In the genomic region with DNA sequence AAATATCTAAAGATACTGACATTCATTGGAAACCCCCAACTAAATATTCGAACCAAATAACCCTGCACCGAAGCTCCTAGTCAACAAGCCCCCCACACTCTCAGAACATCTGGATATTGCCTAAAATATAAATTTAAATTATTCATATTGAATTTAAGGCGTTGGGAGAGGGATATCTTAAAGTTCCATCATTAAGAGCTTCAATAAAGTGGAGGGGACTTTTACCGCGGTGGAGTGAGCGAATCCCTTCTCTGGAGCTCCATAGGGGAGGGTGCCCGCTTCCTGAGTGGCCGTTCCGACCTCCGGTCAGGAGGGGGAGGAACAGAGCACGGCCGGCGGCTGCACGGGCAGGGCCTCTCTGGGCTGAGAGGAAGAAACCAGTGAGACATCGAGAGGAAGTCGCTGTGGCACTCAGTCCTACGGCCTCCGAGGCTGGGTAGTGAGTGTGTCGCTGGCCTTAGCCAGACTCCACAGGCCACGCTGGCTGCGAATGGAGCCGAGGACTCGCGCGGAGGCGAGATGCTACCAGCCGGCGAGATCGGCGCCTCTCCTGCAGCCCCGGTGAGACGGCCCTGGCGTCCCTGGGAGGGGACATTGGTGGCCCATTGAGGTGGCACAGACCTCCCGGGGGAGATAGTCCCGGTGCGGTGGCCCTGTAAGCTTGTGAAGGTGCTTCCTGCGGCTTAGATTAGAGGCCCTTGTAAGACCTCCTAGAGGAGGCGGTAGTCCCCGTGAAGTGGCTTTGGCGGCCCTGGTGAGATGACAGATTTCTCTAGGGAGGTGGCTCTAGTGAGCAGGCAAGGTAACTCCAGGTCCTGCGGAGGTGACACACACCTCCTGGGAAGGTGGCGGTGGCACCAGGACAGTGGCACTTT, we compare ENCODE assay signal across 1 cellular context.
TF ChIP-seq lines count a peak whose summit lies in the region.

A gene (plus strand): TSS at position 405 of the 875 bp plus-strand sequence. CDS start 115 bp downstream, at position 520.

TF ChIP-seq in HEK293, 187 proteins besides CTCF, POLR2A, EP300 and RAD21 (continued from another document and continues in another):
- TF ChIP-seq, protein P1, sequence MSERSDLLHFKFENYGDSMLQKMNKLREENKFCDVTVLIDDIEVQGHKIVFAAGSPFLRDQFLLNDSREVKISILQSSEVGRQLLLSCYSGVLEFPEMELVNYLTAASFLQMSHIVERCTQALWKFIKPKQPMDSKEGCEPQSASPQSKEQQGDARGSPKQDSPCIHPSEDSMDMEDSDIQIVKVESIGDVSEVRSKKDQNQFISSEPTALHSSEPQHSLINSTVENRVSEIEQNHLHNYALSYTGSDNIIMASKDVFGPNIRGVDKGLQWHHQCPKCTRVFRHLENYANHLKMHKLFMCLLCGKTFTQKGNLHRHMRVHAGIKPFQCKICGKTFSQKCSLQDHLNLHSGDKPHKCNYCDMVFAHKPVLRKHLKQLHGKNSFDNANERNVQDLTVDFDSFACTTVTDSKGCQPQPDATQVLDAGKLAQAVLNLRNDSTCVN (tag by site-specific recombination; optimal IDR thresholded peaks at IDR 0.05) = peak; percentile 34
- no peak for TF ChIP-seq ZNF155 (tag by site-specific recombination; IDR thresholded peaks at IDR 0.05)
- TF ChIP-seq YY1 (tag by site-specific recombination; IDR thresholded peaks at IDR 0.05) = peak; percentile 56
- no peak for TF ChIP-seq ZNF311 (tag by site-specific recombination; IDR thresholded peaks at IDR 0.05; ENCODE audit: borderline replicate concordance)
- TF ChIP-seq ZNF221 (tag by site-specific recombination; IDR thresholded peaks at IDR 0.05; ENCODE audit: borderline replicate concordance) = no peak
- TF ChIP-seq, protein P2, sequence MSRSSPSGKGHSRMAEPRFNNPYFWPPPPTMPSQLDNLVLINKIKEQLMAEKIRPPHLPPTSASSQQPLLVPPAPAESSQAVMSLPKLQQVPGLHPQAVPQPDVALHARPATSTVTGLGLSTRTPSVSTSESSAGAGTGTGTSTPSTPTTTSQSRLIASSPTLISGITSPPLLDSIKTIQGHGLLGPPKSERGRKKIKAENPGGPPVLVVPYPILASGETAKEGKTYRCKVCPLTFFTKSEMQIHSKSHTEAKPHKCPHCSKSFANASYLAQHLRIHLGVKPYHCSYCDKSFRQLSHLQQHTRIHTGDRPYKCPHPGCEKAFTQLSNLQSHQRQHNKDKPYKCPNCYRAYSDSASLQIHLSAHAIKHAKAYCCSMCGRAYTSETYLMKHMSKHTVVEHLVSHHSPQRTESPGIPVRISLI (tag by site-specific recombination; IDR thresholded peaks at IDR 0.05) = no peak
- TF ChIP-seq, protein P3, sequence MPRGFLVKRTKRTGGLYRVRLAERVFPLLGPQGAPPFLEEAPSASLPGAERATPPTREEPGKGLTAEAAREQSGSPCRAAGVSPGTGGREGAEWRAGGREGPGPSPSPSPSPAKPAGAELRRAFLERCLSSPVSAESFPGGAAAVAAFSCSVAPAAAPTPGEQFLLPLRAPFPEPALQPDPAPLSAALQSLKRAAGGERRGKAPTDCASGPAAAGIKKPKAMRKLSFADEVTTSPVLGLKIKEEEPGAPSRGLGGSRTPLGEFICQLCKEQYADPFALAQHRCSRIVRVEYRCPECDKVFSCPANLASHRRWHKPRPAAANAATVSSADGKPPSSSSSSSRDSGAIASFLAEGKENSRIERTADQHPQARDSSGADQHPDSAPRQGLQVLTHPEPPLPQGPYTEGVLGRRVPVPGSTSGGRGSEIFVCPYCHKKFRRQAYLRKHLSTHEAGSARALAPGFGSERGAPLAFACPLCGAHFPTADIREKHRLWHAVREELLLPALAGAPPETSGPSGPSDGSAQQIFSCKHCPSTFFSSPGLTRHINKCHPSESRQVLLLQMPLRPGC (tag by site-specific recombination; IDR thresholded peaks at IDR 0.05) = no peak
- TF ChIP-seq ZNF16 (tag by site-specific recombination; IDR thresholded peaks at IDR 0.05; ENCODE audit: low read depth) = no peak
- TF ChIP-seq ZNF433 (tag by site-specific recombination; IDR thresholded peaks at IDR 0.05; ENCODE audit: low read depth) = no peak
- TF ChIP-seq ZNF19 (tag by site-specific recombination; IDR thresholded peaks at IDR 0.05; ENCODE audit: low read depth) = no peak
- TF ChIP-seq ZNF654 (tag by site-specific recombination; IDR thresholded peaks at IDR 0.05; ENCODE audit: low read depth) = peak; percentile 61
- TF ChIP-seq ZNF146 (tag by site-specific recombination; IDR thresholded peaks at IDR 0.05) = no peak
- TF ChIP-seq, protein P4, sequence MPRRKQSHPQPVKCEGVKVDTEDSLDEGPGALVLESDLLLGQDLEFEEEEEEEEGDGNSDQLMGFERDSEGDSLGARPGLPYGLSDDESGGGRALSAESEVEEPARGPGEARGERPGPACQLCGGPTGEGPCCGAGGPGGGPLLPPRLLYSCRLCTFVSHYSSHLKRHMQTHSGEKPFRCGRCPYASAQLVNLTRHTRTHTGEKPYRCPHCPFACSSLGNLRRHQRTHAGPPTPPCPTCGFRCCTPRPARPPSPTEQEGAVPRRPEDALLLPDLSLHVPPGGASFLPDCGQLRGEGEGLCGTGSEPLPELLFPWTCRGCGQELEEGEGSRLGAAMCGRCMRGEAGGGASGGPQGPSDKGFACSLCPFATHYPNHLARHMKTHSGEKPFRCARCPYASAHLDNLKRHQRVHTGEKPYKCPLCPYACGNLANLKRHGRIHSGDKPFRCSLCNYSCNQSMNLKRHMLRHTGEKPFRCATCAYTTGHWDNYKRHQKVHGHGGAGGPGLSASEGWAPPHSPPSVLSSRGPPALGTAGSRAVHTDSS (tag by site-specific recombination; IDR thresholded peaks at IDR 0.05) = no peak
- no peak; the same call in 1 of the 2 replicates for TF ChIP-seq ZFP69B (tag by site-specific recombination; IDR thresholded peaks at IDR 0.05)
- TF ChIP-seq ZFP37 (tag by site-specific recombination; IDR thresholded peaks at IDR 0.05) = peak; percentile 96
- TF ChIP-seq ZNF366 (tag by site-specific recombination; conservative IDR thresholded peaks at IDR 0.05) = peak; percentile 18; the same call in 1 of the 2 replicates
- TF ChIP-seq ZNF837 (tag by site-specific recombination; IDR thresholded peaks at IDR 0.05) = no peak
- TF ChIP-seq ZNF341 (tag by site-specific recombination; IDR thresholded peaks at IDR 0.05; ENCODE audit: low read depth) = peak; percentile 97
- TF ChIP-seq ZSCAN16 (tag by site-specific recombination; IDR thresholded peaks at IDR 0.05) = no peak
- TF ChIP-seq, protein P5, sequence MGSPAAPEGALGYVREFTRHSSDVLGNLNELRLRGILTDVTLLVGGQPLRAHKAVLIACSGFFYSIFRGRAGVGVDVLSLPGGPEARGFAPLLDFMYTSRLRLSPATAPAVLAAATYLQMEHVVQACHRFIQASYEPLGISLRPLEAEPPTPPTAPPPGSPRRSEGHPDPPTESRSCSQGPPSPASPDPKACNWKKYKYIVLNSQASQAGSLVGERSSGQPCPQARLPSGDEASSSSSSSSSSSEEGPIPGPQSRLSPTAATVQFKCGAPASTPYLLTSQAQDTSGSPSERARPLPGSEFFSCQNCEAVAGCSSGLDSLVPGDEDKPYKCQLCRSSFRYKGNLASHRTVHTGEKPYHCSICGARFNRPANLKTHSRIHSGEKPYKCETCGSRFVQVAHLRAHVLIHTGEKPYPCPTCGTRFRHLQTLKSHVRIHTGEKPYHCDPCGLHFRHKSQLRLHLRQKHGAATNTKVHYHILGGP (tag by site-specific recombination; IDR thresholded peaks at IDR 0.05) = no peak
- TF ChIP-seq BCL11B (tag by site-specific recombination; IDR thresholded peaks at IDR 0.05; ENCODE audit: low read depth) = no peak
- TF ChIP-seq ZNF501 (tag by site-specific recombination; IDR thresholded peaks at IDR 0.05) = peak; percentile 98
- no peak for TF ChIP-seq KLF10 (tag by site-specific recombination; IDR thresholded peaks at IDR 0.05)
- TF ChIP-seq, protein P6, sequence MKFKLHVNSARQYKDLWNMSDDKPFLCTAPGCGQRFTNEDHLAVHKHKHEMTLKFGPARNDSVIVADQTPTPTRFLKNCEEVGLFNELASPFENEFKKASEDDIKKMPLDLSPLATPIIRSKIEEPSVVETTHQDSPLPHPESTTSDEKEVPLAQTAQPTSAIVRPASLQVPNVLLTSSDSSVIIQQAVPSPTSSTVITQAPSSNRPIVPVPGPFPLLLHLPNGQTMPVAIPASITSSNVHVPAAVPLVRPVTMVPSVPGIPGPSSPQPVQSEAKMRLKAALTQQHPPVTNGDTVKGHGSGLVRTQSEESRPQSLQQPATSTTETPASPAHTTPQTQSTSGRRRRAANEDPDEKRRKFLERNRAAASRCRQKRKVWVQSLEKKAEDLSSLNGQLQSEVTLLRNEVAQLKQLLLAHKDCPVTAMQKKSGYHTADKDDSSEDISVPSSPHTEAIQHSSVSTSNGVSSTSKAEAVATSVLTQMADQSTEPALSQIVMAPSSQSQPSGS (tag by site-specific recombination; IDR thresholded peaks at IDR 0.05; ENCODE audit: low read depth) = no peak
- no peak for TF ChIP-seq ZNF292 (tag by site-specific recombination; IDR thresholded peaks at IDR 0.05; ENCODE audit: borderline replicate concordance, low read depth)
- no peak for TF ChIP-seq ZNF214 (tag by site-specific recombination; IDR thresholded peaks at IDR 0.05; ENCODE audit: borderline replicate concordance)
- peak; percentile 63; the same call in 1 of the 2 replicates for TF ChIP-seq ZNF843 (tag by site-specific recombination; IDR thresholded peaks at IDR 0.05)
- peak; percentile 97 for TF ChIP-seq GLIS1 (tag by site-specific recombination; IDR thresholded peaks at IDR 0.05)
- no peak for TF ChIP-seq ZNF621 (tag by site-specific recombination; IDR thresholded peaks at IDR 0.05)
- TF ChIP-seq ZNF707 (tag by site-specific recombination; IDR thresholded peaks at IDR 0.05) = no peak
- TF ChIP-seq KLF7 (tag by site-specific recombination; IDR thresholded peaks at IDR 0.05; ENCODE audit: borderline replicate concordance) = no peak
- TF ChIP-seq ZNF624 (tag by site-specific recombination; IDR thresholded peaks at IDR 0.05) = no peak
- TF ChIP-seq ZNF658 (tag by site-specific recombination; IDR thresholded peaks at IDR 0.05) = no peak
- no peak for TF ChIP-seq ZNF830 (tag by site-specific recombination; IDR thresholded peaks at IDR 0.05; ENCODE audit: low read depth)
- TF ChIP-seq WT1 (tag by site-specific recombination; IDR thresholded peaks at IDR 0.05) = no peak; the same call in 1 of the 2 replicates
- TF ChIP-seq GFI1B (tag by site-specific recombination; IDR thresholded peaks at IDR 0.05) = no peak
- TF ChIP-seq, protein P7, sequence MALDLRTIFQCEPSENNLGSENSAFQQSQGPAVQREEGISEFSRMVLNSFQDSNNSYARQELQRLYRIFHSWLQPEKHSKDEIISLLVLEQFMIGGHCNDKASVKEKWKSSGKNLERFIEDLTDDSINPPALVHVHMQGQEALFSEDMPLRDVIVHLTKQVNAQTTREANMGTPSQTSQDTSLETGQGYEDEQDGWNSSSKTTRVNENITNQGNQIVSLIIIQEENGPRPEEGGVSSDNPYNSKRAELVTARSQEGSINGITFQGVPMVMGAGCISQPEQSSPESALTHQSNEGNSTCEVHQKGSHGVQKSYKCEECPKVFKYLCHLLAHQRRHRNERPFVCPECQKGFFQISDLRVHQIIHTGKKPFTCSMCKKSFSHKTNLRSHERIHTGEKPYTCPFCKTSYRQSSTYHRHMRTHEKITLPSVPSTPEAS (tag by site-specific recombination; IDR thresholded peaks at IDR 0.05) = no peak
- no peak for TF ChIP-seq ZNF626 (tag by site-specific recombination; IDR thresholded peaks at IDR 0.05)
- TF ChIP-seq OVOL3 (tag by site-specific recombination; IDR thresholded peaks at IDR 0.05) = 0 out of 2 replicates have a peak, but pooled peaks have one; percentile 6
- TF ChIP-seq, protein P8, sequence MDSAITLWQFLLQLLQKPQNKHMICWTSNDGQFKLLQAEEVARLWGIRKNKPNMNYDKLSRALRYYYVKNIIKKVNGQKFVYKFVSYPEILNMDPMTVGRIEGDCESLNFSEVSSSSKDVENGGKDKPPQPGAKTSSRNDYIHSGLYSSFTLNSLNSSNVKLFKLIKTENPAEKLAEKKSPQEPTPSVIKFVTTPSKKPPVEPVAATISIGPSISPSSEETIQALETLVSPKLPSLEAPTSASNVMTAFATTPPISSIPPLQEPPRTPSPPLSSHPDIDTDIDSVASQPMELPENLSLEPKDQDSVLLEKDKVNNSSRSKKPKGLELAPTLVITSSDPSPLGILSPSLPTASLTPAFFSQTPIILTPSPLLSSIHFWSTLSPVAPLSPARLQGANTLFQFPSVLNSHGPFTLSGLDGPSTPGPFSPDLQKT (IDR thresholded peaks at IDR 0.05; ENCODE audit: borderline replicate concordance, low read depth, low read length) = no peak
- TF ChIP-seq HOXA7 (CRISPR knock-in tag; IDR thresholded peaks at IDR 0.05; ENCODE audit: borderline replicate concordance) = no peak
- no peak for TF ChIP-seq ZNF623 (tag by site-specific recombination; IDR thresholded peaks at IDR 0.05)
- TF ChIP-seq PRDM1 (tag by site-specific recombination; IDR thresholded peaks at IDR 0.05) = no peak
- no peak for TF ChIP-seq ZNF23 (tag by site-specific recombination; IDR thresholded peaks at IDR 0.05; ENCODE audit: borderline replicate concordance)
- TF ChIP-seq, protein P9, sequence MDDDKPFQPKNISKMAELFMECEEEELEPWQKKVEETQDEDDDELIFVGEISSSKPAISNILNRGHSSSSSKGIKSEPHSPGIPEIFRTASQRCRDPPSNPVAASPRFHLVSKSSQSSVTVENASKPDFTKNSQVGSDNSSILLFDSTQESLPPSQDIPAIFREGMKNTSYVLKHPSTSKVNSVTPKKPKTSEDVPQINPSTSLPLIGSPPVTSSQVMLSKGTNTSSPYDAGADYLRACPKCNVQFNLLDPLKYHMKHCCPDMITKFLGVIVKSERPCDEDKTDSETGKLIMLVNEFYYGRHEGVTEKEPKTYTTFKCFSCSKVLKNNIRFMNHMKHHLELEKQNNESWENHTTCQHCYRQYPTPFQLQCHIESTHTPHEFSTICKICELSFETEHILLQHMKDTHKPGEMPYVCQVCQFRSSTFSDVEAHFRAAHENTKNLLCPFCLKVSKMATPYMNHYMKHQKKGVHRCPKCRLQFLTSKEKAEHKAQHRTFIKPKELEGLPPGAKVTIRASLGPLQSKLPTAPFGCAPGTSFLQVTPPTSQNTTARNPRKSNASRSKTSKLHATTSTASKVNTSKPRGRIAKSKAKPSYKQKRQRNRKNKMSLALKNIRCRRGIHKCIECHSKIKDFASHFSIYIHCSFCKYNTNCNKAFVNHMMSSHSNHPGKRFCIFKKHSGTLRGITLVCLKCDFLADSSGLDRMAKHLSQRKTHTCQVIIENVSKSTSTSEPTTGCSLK (tag by site-specific recombination; IDR thresholded peaks at IDR 0.05) = no peak
- TF ChIP-seq ZFHX2 (tag by site-specific recombination; conservative IDR thresholded peaks at IDR 0.05) = no peak
- TF ChIP-seq MZF1 (tag by site-specific recombination; IDR thresholded peaks at IDR 0.05; ENCODE audit: borderline replicate concordance) = peak; percentile 91
- TF ChIP-seq ZNF521 (tag by site-specific recombination; IDR thresholded peaks at IDR 0.05) = no peak
- no peak for TF ChIP-seq ZNF560 (tag by site-specific recombination; IDR thresholded peaks at IDR 0.05; ENCODE audit: borderline replicate concordance)
- TF ChIP-seq ZNF600 (tag by site-specific recombination; IDR thresholded peaks at IDR 0.05) = peak; percentile 87
- TF ChIP-seq, protein P10, sequence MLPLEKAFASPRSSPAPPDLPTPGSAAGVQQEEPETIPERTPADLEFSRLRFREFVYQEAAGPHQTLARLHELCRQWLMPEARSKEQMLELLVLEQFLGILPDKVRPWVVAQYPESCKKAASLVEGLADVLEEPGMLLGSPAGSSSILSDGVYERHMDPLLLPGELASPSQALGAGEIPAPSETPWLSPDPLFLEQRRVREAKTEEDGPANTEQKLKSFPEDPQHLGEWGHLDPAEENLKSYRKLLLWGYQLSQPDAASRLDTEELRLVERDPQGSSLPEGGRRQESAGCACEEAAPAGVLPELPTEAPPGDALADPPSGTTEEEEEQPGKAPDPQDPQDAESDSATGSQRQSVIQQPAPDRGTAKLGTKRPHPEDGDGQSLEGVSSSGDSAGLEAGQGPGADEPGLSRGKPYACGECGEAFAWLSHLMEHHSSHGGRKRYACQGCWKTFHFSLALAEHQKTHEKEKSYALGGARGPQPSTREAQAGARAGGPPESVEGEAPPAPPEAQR (tag by site-specific recombination; IDR thresholded peaks at IDR 0.05) = no peak
